10 cellular contexts compared by ENCODE assay signal in the genomic region with DNA sequence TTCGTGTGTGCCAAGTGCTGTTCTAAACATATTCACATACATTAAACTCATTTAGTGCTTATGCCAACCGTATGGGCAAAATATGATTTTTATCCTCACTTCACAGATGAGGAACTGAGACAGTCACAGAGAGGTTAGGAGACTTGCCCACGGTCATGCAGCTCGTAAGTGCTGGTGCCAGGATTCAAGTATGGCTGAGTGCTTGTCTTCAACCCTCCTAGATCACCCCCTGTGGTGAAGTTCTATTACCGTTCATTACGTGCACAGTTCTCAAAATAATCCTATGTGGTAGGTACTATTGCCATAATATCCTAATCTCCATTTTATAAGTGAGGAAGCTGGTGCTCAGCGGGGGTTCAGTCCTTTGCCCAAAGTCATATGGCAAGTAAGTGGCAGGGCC. TPM values are rescaled to one million over a fixed set of nuclear protein-coding genes. Genes with fewer than 3 reads are reported as not detected.
A peak's percentile ranks its signal among the peaks of the same experiment; 100 is the strongest.
DNase-seq lines count a peak whose midpoint lies in the region; ATAC-seq and TF ChIP-seq lines count a peak whose summit lies in the region.
"Had no signal": no experiment of that assay in that cellular context is flagged by ENCODE, and none has a peak within 500 bp of the region (broad histone marks: within the 10 kb centered on the region; RNA-seq: fewer than 3 reads in every experiment).

No MANE protein-coding gene starts in this region.

- H3K9ac ChIP-seq in duodenal mucosa (ENCODE audit: low read depth in 1 of 2, low read length in 2 of 2) = peak overlapping the region in 1 of 2 donors; percentile 70

- H3K4me1 ChIP-seq in DOHH2 (ENCODE audit: control insufficient read depth, low read length) (peaks cover 22% of the 10 kb centered on the region), duodenal mucosa (ENCODE audit: control insufficient read depth in 1 of 2, insufficient read depth in 2 of 2, low read length in 2 of 2) (peaks cover 23 to 27% of the 10 kb centered on the region in 2 donors)

- peaks cover 65% of the 10 kb centered on the region for H3K79me2 ChIP-seq in DOHH2 (ENCODE audit: control insufficient read depth, low read length)

- H3K36me3 Mint-ChIP-seq in osteocyte (ENCODE audit: unreplicated experiment) = peaks cover 24% of the 10 kb centered on the region

- H3K27me3 Mint-ChIP-seq in osteocyte (ENCODE audit: unreplicated experiment) = no peaks in the 10 kb centered on the region

- peak overlapping the region; percentile 96 for H3K4me3 ChIP-seq in DOHH2 (ENCODE audit: low read length)
- H3K4me3 ChIP-seq in duodenal mucosa (ENCODE audit: low read depth in 1 of 2, low read length in 2 of 2) = peak overlapping the region; percentile 84 to 93
- no peak overlapping the region for H3K4me3 ChIP-seq in WERI-Rb-1 (ENCODE audit: low read depth, low read length)

- H3K9me3 ChIP-seq in DOHH2 (ENCODE audit: control insufficient read depth, insufficient read depth, low read length) = no peaks in the 10 kb centered on the region
- no peaks in the 10 kb centered on the region for H3K9me3 ChIP-seq in duodenal mucosa (ENCODE audit: control insufficient read depth in 1 of 2, low read length in 2 of 2)
- H3K9me3 ChIP-seq in WERI-Rb-1 (ENCODE audit: severe bottlenecking) = no peaks in the 10 kb centered on the region
- H3K9me3 ChIP-seq: mucosa of descending colon had no signal

- H3F3A ChIP-seq in DOHH2 (ENCODE audit: control insufficient read depth, insufficient read depth) = no peaks in the 10 kb centered on the region

- peak overlapping the region; percentile 41 for H3K27ac Mint-ChIP-seq in osteocyte (ENCODE audit: unreplicated experiment)

- peak overlapping the region; percentile 91 for H3K4me2 ChIP-seq in DOHH2 (ENCODE audit: low read length)

- peaks cover 63% of the 10 kb centered on the region for H3K36me3 ChIP-seq in DOHH2 (ENCODE audit: control insufficient read depth, low read length)
- H3K36me3 ChIP-seq in duodenal mucosa (ENCODE audit: control insufficient read depth in 1 of 2, insufficient read depth in 2 of 2, low read length in 2 of 2) = peaks cover 37 to 45% of the 10 kb centered on the region in 2 donors
- H3K36me3 ChIP-seq in WERI-Rb-1 = peaks cover 51% of the 10 kb centered on the region

- no peak for TF ChIP-seq CTCF in DOHH2 (IDR thresholded peaks at IDR 0.05; ENCODE audit: low read depth, low read length, poor library complexity, severe bottlenecking)
- TF ChIP-seq CTCF in osteocyte (IDR thresholded peaks at IDR 0.05) = no peak
- no peak for TF ChIP-seq CTCF in WERI-Rb-1 (IDR thresholded peaks at IDR 0.05; ENCODE audit: low read depth, low read length)

- peak; percentile 37 for DNase-seq in MV-4-11 (lab: John Stamatoyannopoulos, UW)
- no peak for DNase-seq in osteocyte (ENCODE audit: extremely low spot score, unreplicated experiment)
- no peak for DNase-seq in WERI-Rb-1
- no peak for DNase-seq in AML-193 (lab: John Stamatoyannopoulos, UW)
- DNase-seq in HT-29 (ENCODE audit: low spot score) = no peak
- DNase-seq: NCI-H1417 treated with DMSO at 0.1 percent for 48 hours had no signal

- H4K20me1 ChIP-seq in DOHH2 (ENCODE audit: control insufficient read depth, insufficient read depth, low read depth, low read length) = peaks cover 5% of the 10 kb centered on the region; the same call in 1 of the 2 replicates

- no peaks in the 10 kb centered on the region for H3K9me3 Mint-ChIP-seq in osteocyte (ENCODE audit: unreplicated experiment)

- H3K9me2 ChIP-seq in DOHH2 (replicated peaks; ENCODE audit: control insufficient read depth, low read length) = no peaks in the 10 kb centered on the region

- H3K27ac ChIP-seq in DOHH2 (ENCODE audit: low read depth, low read length) = peak overlapping the region; percentile 52; the same call in 1 of the 2 replicates
- no peak overlapping the region for H3K27ac ChIP-seq in duodenal mucosa (ENCODE audit: low read depth, low read length)
- no peak overlapping the region; the same call in 1 of the 2 replicates for H3K27ac ChIP-seq in WERI-Rb-1

- no peak for ATAC-seq in GM18861 (IDR thresholded peaks at IDR 0.05; ENCODE audit: unreplicated experiment)
- ATAC-seq: mucosa of descending colon had no signal

- peak overlapping the region; percentile 99 for H3K4me3 Mint-ChIP-seq in osteocyte (ENCODE audit: unreplicated experiment)

- H3K4me1 Mint-ChIP-seq in osteocyte (ENCODE audit: unreplicated experiment) = peaks cover 19% of the 10 kb centered on the region

- H3K27me3 ChIP-seq in DOHH2 (ENCODE audit: control insufficient read depth, low read length) (no peaks in the 10 kb centered on the region), duodenal mucosa (ENCODE audit: control insufficient read depth in 1 of 2, insufficient read depth in 2 of 2, low read length in 2 of 2) (no peaks in the 10 kb centered on the region), WERI-Rb-1 (ENCODE audit: insufficient read depth, low read depth, severe bottlenecking) (no peaks in the 10 kb centered on the region)

RNA-seq across cellular contexts. Expression of a gene that starts 1.5 kb away (rescaled TPM):
- 24.8 and 25.8 TPM in 2 replicates for total RNA-seq in osteocyte
- 16.9 and 19.0 TPM in 2 replicates for total RNA-seq in HT-29 (2014; rRNA removed; shearing (Covaris generic))

RNA-seq across cellular contexts. Expression of a gene that starts 16.8 kb away (rescaled TPM):
- total RNA-seq in osteocyte = 408 and 440 TPM in 2 replicates
- 314 and 320 TPM in 2 replicates for total RNA-seq in HT-29 (2014; rRNA removed; shearing (Covaris generic))

RNA-seq across cellular contexts. Expression of a gene that starts 29.0 kb away (rescaled TPM):
- 51.1 and 53.1 TPM in 2 replicates for total RNA-seq in osteocyte
- total RNA-seq in HT-29 (2014; rRNA removed; shearing (Covaris generic)) = 250 and 300 TPM in 2 replicates

RNA-seq across cellular contexts. Expression of a gene that starts 46.8 kb away (rescaled TPM):
- total RNA-seq in osteocyte = 9.4 and 10.9 TPM in 2 replicates
- 1.0 and 1.6 TPM in 2 replicates for total RNA-seq in HT-29 (2014; rRNA removed; shearing (Covaris generic))
